ENCODE assay signal across 11 cellular contexts in genomic region chr16:66269631-66270332, GRCh38.
DNase-seq lines count a peak whose midpoint lies in the region; ATAC-seq and TF ChIP-seq lines count a peak whose summit lies in the region.
"Had no signal": no experiment of that assay in that cellular context is flagged by ENCODE, and none has a peak within 500 bp of the region (broad histone marks: within the 10 kb centered on the region; RNA-seq: fewer than 3 reads in every experiment).

No MANE protein-coding gene starts in this region.

- peak overlapping the region; percentile 18 for H2BK5ac ChIP-seq in trophoblast cell (ENCODE audit: low read depth, low read length, poor library complexity)

- H4K91ac ChIP-seq in trophoblast cell (ENCODE audit: low read depth, low read length) = peak overlapping the region; percentile 92

- H2BK120ac ChIP-seq in trophoblast cell (ENCODE audit: insufficient read depth, low read length, poor library complexity) = peak overlapping the region; percentile 95

- peak overlapping the region; percentile 82 for H3K14ac ChIP-seq in trophoblast cell (ENCODE audit: low read length)

- no peaks in the 10 kb centered on the region for H3K9me3 Mint-ChIP-seq in T-cell
- H3K9me3 Mint-ChIP-seq: activated CD4-positive, alpha-beta T cell treated with anti-CD3 and anti-CD28 coated beads, Interleukin-2, amount 10 ng/mL, durations not matched to agents 7 days and 5 days had no signal

- peak overlapping the region in 1 of 3 donors; percentile 28 for H3K4me3 Mint-ChIP-seq in T-cell
- H3K4me3 Mint-ChIP-seq: activated CD4-positive, alpha-beta T cell treated with anti-CD3 and anti-CD28 coated beads, Interleukin-2, amount 10 ng/mL, durations not matched to agents 7 days and 5 days had no signal

- H3K27ac ChIP-seq in BLaER1 = peak overlapping the region; percentile 68
- no peak overlapping the region for H3K27ac ChIP-seq in OCI-LY3 (ENCODE audit: low read length)
- peak overlapping the region in 8 of 10 donors; percentile 35 to 78 (median 64) for H3K27ac ChIP-seq in heart right ventricle
- no peak overlapping the region for H3K27ac ChIP-seq in trophoblast cell (ENCODE audit: low read depth, low read length)

- DNase-seq in heart right ventricle (no peak), trophoblast cell (no peak), T-cell (no peak), SHP77 treated with DMSO at 0.1 percent for 48 hours (lab: John Stamatoyannopoulos, UW) (no peak)
- no peak for DNase-seq in stimulated activated naive CD4-positive, alpha-beta T cell (lab: John Stamatoyannopoulos, UW)

- H3K27me3 ChIP-seq in BLaER1 = no peaks in the 10 kb centered on the region
- H3K27me3 ChIP-seq in OCI-LY3 (ENCODE audit: low read depth, low read length) = peaks cover 26% of the 10 kb centered on the region
- H3K27me3 ChIP-seq in heart right ventricle = peaks cover 0 to 31% (median 3%) of the 10 kb centered on the region in 7 donors
- H3K27me3 ChIP-seq in trophoblast cell (ENCODE audit: insufficient read depth, low read length) = no peaks in the 10 kb centered on the region

- peaks cover 12 to 22% (median 18%) of the 10 kb centered on the region in 3 donors for H3K4me1 Mint-ChIP-seq in T-cell

- H3K4ac ChIP-seq in trophoblast cell (ENCODE audit: low read depth, low read length) = peak overlapping the region; percentile 65

- H3K79me1 ChIP-seq in trophoblast cell (ENCODE audit: low read length) = peaks cover 10% of the 10 kb centered on the region

- H2AK5ac ChIP-seq in trophoblast cell (ENCODE audit: low read length) = peak overlapping the region; percentile 3

- H2AFZ ChIP-seq in OCI-LY3 (ENCODE audit: low read depth, low read length) (no peak overlapping the region), trophoblast cell (ENCODE audit: insufficient read depth, low read length, poor library complexity) (peak overlapping the region; percentile 77)

- WGBS in heart right ventricle, 2 donors = 55% methylated on average over 14 of the region's 14 CpGs
- no CpG with 5 or more reads among the region's 14 CpGs for WGBS in trophoblast cell (ENCODE audit: extremely low coverage, insufficient coverage, insufficient read length)

- peaks cover 3% of the 10 kb centered on the region for H3K9me3 ChIP-seq in BLaER1
- H3K9me3 ChIP-seq in OCI-LY3 (ENCODE audit: insufficient read depth, low read length) = no peaks in the 10 kb centered on the region
- H3K9me3 ChIP-seq in heart right ventricle = no peaks in the 10 kb centered on the region
- no peaks in the 10 kb centered on the region for H3K9me3 ChIP-seq in trophoblast cell (ENCODE audit: insufficient read depth, low read depth, low read length)

- H3K27me3 Mint-ChIP-seq in T-cell = peaks cover 18 to 56% of the 10 kb centered on the region in 2 donors

- H3K18ac ChIP-seq in trophoblast cell (ENCODE audit: low read length) = peak overlapping the region; percentile 83

- ATAC-seq in heart right ventricle (peak in 1 of 8 donors; percentile 5), T-cell (replicated peaks in 1 of 4) (no peak), HG03571 (IDR thresholded peaks at IDR 0.05; ENCODE audit: unreplicated experiment) (no peak)

- no peaks in the 10 kb centered on the region for H3K36me3 Mint-ChIP-seq in T-cell
- H3K36me3 Mint-ChIP-seq: CD8-positive, alpha-beta memory T cell; naive thymus-derived CD4-positive, alpha-beta T cell had no signal

- H3K4me3 ChIP-seq in BLaER1 = peak overlapping the region; percentile 57
- H3K4me3 ChIP-seq in OCI-LY3 (ENCODE audit: low read length) = peak overlapping the region; percentile 47
- peak overlapping the region in 8 of 10 donors; percentile 17 to 50 (median 40) for H3K4me3 ChIP-seq in heart right ventricle
- no peak overlapping the region for H3K4me3 ChIP-seq in trophoblast cell (ENCODE audit: low read depth, low read length)

- H3K79me2 ChIP-seq in OCI-LY3 (ENCODE audit: low read length) = no peaks in the 10 kb centered on the region
- H3K79me2 ChIP-seq in trophoblast cell (ENCODE audit: control insufficient read depth, insufficient read depth, low read length, poor library complexity) = no peaks in the 10 kb centered on the region

- POLR2A ChIA-PET in T-cell (lab: Charles Lee) = no interaction called here

- intact Hi-C loops in heart right ventricle (cut with DNase I) = loop anchor here in 3 of 10 donors (5.0 to 10.0 kb wide), 2 partner anchors 1145 to 1147 kb away; partner anchors contain the start of gene CDH11 (in 3 of the 3)

- H3K9ac ChIP-seq in BLaER1 (peak overlapping the region; percentile 56; the same call in 1 of the 2 replicates), OCI-LY3 (ENCODE audit: low read length) (no peak overlapping the region), trophoblast cell (ENCODE audit: low read length) (no peak overlapping the region)

- H3K36me3 ChIP-seq in BLaER1 = no peaks in the 10 kb centered on the region
- no peaks in the 10 kb centered on the region for H3K36me3 ChIP-seq in OCI-LY3 (replicated peaks; ENCODE audit: low read depth, low read length)
- no peaks in the 10 kb centered on the region for H3K36me3 ChIP-seq in heart right ventricle
- H3K36me3 ChIP-seq in trophoblast cell (ENCODE audit: control insufficient read depth in 1 of 2, insufficient read depth in 2 of 2, low read length in 2 of 2) = no peaks in the 10 kb centered on the region

- peak overlapping the region; percentile 70 for H4K8ac ChIP-seq in trophoblast cell (ENCODE audit: low read depth, low read length)

- no peak overlapping the region for H3K23ac ChIP-seq in trophoblast cell (ENCODE audit: low read length)

- H3K4me2 ChIP-seq in BLaER1 = peak overlapping the region; percentile 82
- peak overlapping the region; percentile 62 for H3K4me2 ChIP-seq in OCI-LY3 (ENCODE audit: low read length)
- H3K4me2 ChIP-seq in trophoblast cell (ENCODE audit: low read length) = peak overlapping the region; percentile 68

- CTCF ChIA-PET in T-cell (lab: Charles Lee) = interaction anchor here in 1 of 2 donors (0.5 to 0.6 kb wide), 2 partner anchors 10 to 119 kb away, joined by 3 to 6 read pairs; no protein-coding TSS in a partner anchor

- peak overlapping the region; percentile 94 for H2BK12ac ChIP-seq in trophoblast cell (ENCODE audit: low read length)

- TF ChIP-seq CTCF in OCI-LY3 (IDR thresholded peaks at IDR 0.05; ENCODE audit: low read depth, low read length) = no peak
- TF ChIP-seq CTCF in heart right ventricle (IDR thresholded peaks at IDR 0.05) = no peak

- H3K4me1 ChIP-seq in BLaER1 = peaks cover 69% of the 10 kb centered on the region
- 0 out of 2 replicates have a peak, but pooled peaks cover 3% of the 10 kb centered on the region for H3K4me1 ChIP-seq in OCI-LY3 (ENCODE audit: low read length)
- H3K4me1 ChIP-seq in heart right ventricle = peaks cover 2 to 41% (median 16%) of the 10 kb centered on the region in 9 donors
- H3K4me1 ChIP-seq in trophoblast cell (ENCODE audit: control insufficient read depth in 1 of 2, insufficient read depth in 2 of 2, low read length in 2 of 2) = peaks cover 7 to 20% of the 10 kb centered on the region in 2 experiments

- H4K12ac ChIP-seq in trophoblast cell (ENCODE audit: low read depth, low read length) = peak overlapping the region; percentile 52

- H4K20me1 ChIP-seq in BLaER1 = no peaks in the 10 kb centered on the region
- no peaks in the 10 kb centered on the region for H4K20me1 ChIP-seq in OCI-LY3 (ENCODE audit: insufficient read depth, low read length)

- H3K27ac Mint-ChIP-seq in T-cell = no peak overlapping the region
- H3K27ac Mint-ChIP-seq: activated CD4-positive, alpha-beta T cell treated with anti-CD3 and anti-CD28 coated beads, Interleukin-2, amount 10 ng/mL, durations not matched to agents 7 days and 5 days; naive thymus-derived CD4-positive, alpha-beta T cell had no signal

Comparison
In these comparisons a context has a peak if more than half of its experiments do, and no peak if none do; other contexts are left out.
1. H3K27ac ChIP-seq: peak in BLaER1 (single experiment) and heart right ventricle (8 of 10); none in OCI-LY3 (single experiment) and trophoblast cell (single experiment).
2. Peak in every context shown above with its lines, with median percentiles within 50 percentile points of each other: H3K4me2 ChIP-seq.